ENCODE assay signal across 1 cellular context in the genomic region with DNA sequence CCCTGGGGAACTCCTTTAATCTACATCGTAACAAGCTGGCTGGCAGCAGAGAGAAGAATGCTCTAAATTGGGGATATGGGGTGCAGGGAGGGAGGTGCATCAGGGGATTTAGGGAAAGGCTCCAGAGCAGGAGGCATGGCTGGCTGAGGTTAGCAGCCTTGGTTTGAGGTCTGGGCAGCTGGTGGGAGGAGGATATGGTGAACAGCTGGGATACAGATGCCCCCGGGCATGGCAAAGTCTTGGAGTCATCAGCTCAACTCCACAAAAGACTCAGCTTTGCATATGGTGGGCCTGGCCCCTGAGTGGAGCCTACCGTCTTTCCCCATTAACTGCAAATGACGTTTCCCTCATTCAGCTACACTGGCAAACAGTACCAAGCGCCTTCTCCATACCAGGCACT.
TF ChIP-seq lines count a peak whose summit lies in the region.

No MANE protein-coding gene starts in this region.

TF ChIP-seq in K562, 482 proteins besides CTCF, POLR2A, EP300 and RAD21:
- TF ChIP-seq MXI1 (IDR thresholded peaks at IDR 0.05; ENCODE audit: low read depth, low read length), result no peak
- TF ChIP-seq, protein P1, sequence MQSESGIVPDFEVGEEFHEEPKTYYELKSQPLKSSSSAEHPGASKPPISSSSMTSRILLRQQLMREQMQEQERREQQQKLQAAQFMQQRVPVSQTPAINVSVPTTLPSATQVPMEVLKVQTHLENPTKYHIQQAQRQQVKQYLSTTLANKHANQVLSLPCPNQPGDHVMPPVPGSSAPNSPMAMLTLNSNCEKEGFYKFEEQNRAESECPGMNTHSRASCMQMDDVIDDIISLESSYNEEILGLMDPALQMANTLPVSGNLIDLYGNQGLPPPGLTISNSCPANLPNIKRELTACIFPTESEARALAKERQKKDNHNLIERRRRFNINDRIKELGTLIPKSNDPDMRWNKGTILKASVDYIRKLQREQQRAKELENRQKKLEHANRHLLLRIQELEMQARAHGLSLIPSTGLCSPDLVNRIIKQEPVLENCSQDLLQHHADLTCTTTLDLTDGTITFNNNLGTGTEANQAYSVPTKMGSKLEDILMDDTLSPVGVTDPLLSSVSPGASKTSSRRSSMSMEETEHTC (IDR thresholded peaks at IDR 0.05), result no peak
- no peak for TF ChIP-seq ZNF75A (CRISPR knock-in tag; IDR thresholded peaks at IDR 0.05)
- TF ChIP-seq SRSF9 (IDR thresholded peaks at IDR 0.05; ENCODE audit: borderline replicate concordance, low read depth, low read length), result no peak
- TF ChIP-seq RBM15 (IDR thresholded peaks at IDR 0.05; ENCODE audit: insufficient read depth, low read length), result no peak
- TF ChIP-seq TEAD2 (tag; IDR thresholded peaks at IDR 0.05), result no peak
- TF ChIP-seq ZNF586 (CRISPR knock-in tag; conservative IDR thresholded peaks at IDR 0.05), result no peak
- no peak for TF ChIP-seq THAP12 (CRISPR knock-in tag; IDR thresholded peaks at IDR 0.05)
- no peak for TF ChIP-seq HNRNPUL1 (IDR thresholded peaks at IDR 0.05; ENCODE audit: low read length)
- no peak for TF ChIP-seq CXXC5 (CRISPR knock-in tag; IDR thresholded peaks at IDR 0.05)
- no peak for TF ChIP-seq TOE1 (IDR thresholded peaks at IDR 0.05; ENCODE audit: borderline replicate concordance)
- no peak for TF ChIP-seq TOE1 (CRISPR knock-in tag; IDR thresholded peaks at IDR 0.05; ENCODE audit: borderline replicate concordance, low read depth)
- TF ChIP-seq DNMT1 (IDR thresholded peaks at IDR 0.05), result no peak
- no peak for TF ChIP-seq TAF15 (IDR thresholded peaks at IDR 0.05; ENCODE audit: low read depth, low read length)
- TF ChIP-seq NR2F6 (CRISPR knock-in tag; IDR thresholded peaks at IDR 0.05), result no peak
- no peak for TF ChIP-seq ADNP (tag; IDR thresholded peaks at IDR 0.05)
- TF ChIP-seq GATAD2B (IDR thresholded peaks at IDR 0.05; ENCODE audit: borderline replicate concordance), result no peak
- TF ChIP-seq, protein P2, sequence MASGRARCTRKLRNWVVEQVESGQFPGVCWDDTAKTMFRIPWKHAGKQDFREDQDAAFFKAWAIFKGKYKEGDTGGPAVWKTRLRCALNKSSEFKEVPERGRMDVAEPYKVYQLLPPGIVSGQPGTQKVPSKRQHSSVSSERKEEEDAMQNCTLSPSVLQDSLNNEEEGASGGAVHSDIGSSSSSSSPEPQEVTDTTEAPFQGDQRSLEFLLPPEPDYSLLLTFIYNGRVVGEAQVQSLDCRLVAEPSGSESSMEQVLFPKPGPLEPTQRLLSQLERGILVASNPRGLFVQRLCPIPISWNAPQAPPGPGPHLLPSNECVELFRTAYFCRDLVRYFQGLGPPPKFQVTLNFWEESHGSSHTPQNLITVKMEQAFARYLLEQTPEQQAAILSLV (tag; IDR thresholded peaks at IDR 0.05), result no peak
- no peak for TF ChIP-seq ZNF583 (CRISPR knock-in tag; IDR thresholded peaks at IDR 0.05)
TF ChIP-seq in K562: peak in this region for 0.
